ENCODE assay signal across 8 cellular contexts in the genomic region with DNA sequence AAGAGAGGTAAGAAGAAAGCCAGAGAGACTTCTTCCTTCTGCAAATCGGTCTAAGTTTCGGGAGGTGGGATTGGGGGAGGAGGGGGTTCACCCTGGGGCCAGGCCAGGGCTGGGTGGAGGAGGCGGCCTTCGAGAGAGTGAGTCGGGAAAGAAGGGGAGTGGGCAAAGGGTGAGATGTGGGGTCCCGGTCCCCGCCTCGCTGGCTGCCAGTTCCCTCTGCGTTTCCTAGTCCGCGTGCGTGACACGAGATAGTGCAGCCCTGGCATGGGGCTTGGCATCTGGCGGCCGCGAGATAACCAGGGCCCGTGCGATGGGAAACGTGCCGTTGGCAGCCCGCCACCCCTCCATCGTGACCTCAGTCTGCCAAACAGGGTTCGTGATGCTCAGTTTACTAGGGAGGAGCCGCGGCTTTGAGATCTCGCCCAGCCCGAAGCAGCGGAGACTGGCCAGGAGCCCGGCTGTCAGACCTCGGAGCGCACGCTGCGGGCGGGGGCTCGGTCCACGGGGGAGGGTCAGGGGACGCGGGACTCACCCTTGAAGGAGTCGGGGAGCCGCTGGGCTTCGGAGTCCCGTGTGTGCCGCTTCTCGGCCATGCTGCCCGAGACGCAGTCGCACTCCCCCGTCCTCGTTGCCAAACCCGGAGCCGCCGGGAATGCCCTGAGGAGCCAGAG. TPM values are rescaled to one million over a fixed set of nuclear protein-coding genes. Genes with fewer than 3 reads are reported as not detected.
DNase-seq lines count a peak whose midpoint lies in the region; ATAC-seq, FAIRE-seq and TF ChIP-seq lines count a peak whose summit lies in the region.

Gene STOM, minus strand, starts transcription at position 656 of the 671 bp plus-strand sequence. Its CDS starts 63 bp downstream, at position 593.

- no peak for TF ChIP-seq CTCF in chondrocyte (IDR thresholded peaks at IDR 0.05)
- TF ChIP-seq CTCF in HepG2 (CRISPR knock-in tag; IDR thresholded peaks at IDR 0.05), result no peak

- 17% methylated on average over 18 of the region's 52 CpGs for WGBS in HepG2 (ENCODE audit: low lambda C conversion rate)

- H3K27ac ChIP-seq in HepG2 (ENCODE audit: extremely low read length, insufficient read depth, low read length), result peak within 1 kb of the TSS; percentile 84

- BruUV-seq in HepG2 (replicated peaks; lab: Mats Ljungman, UMichigan), result TSS peak; percentile 59

- intact Hi-C loops in T-helper 2 cell treated with Interferon-gamma antibody and Interleukin-4, amounts not matched to agents 100 ng/mL and 5 ng/mL, for 36 hours (cut with micrococcal nuclease), result loop anchor here (1.0 to 5.0 kb wide), 6 partner anchors 16 to 1458 kb away; partner anchors contain the start of genes MEGF9, PDCL and RAB14
- intact Hi-C loops in HepG2 (cut with micrococcal nuclease; ENCODE audit: unreplicated experiment), result no loop called here

- no peak for FAIRE-seq in HepG2 (lab: Jason Lieb, UNC)

- H3K4me3 ChIP-seq in HepG2 (replicated peaks in 1 of 3; ENCODE audit: insufficient read depth in 1 of 3, low read depth in 2 of 3, low read length in 3 of 3), result peak within 1 kb of the TSS; percentile 62 to 88 (median 81)

- H4K20me1 ChIP-seq in HepG2 (ENCODE audit: insufficient read depth, low read length), result peaks cover 2% of the 10 kb centered on the region; the same call in 1 of the 2 replicates

- peak within 1 kb of the TSS; percentile 87 for H3K4me2 ChIP-seq in HepG2 (ENCODE audit: low read depth, low read length)

- CTCF ChIA-PET in HepG2 (lab: Yijun Ruan, JAX; ENCODE audit: low intra/inter-chr PET ratio, low total read pairs), result no interaction called here

- H3K9ac ChIP-seq in HepG2 (ENCODE audit: insufficient read depth, low read depth, low read length), result peak within 1 kb of the TSS; percentile 87

- H3K36me3 ChIP-seq in HepG2 (replicated peaks in 1 of 2; ENCODE audit: control insufficient read depth in 1 of 2, insufficient read depth in 2 of 2, low read length in 2 of 2), result peaks cover 0 to 2% of the 10 kb centered on the region in 2 experiments; a peak in 1 of 5 replicates

- peak; percentile 96 to 97 for TF ChIP-seq POLR2A in HepG2 (IDR thresholded peaks at IDR 0.05; ENCODE audit: insufficient read depth in 1 of 2, low read depth in 2 of 2, low read length in 2 of 2)

- H3K9me3 Mint-ChIP-seq in chondrocyte (ENCODE audit: low read depth), result no peaks in the 10 kb centered on the region

- peak; percentile 26; the same call in 1 of the 2 replicates for TF ChIP-seq RAD21 in HepG2 (CRISPR knock-in tag; IDR thresholded peaks at IDR 0.05)

- peak within 1 kb of the TSS; percentile 89 for H3K4me3 Mint-ChIP-seq in chondrocyte (ENCODE audit: unreplicated experiment)

- peak within 1 kb of the TSS; percentile 77 for H3K27ac Mint-ChIP-seq in chondrocyte (ENCODE audit: unreplicated experiment)

- H3K27me3 Mint-ChIP-seq in chondrocyte (ENCODE audit: low read depth), result no peaks in the 10 kb centered on the region

- TF ChIP-seq EP300 in HepG2 (IDR thresholded peaks at IDR 0.05; ENCODE audit: low read depth in 2 of 2, low read length in 2 of 2) (no peak), HepG2 (CRISPR knock-in tag; IDR thresholded peaks at IDR 0.05; ENCODE audit: borderline replicate concordance) (no peak)

- POLR2A ChIA-PET in HepG2 (lab: Yijun Ruan, JAX), result interaction anchor here (1.4 kb wide), 1 partner anchor 48 kb away, joined by 3 read pairs; no protein-coding TSS in a partner anchor

- peaks cover 65% of the 10 kb centered on the region for H3K4me1 Mint-ChIP-seq in chondrocyte (ENCODE audit: low read depth)

- peaks cover 89% of the 10 kb centered on the region for H3K4me1 ChIP-seq in HepG2 (ENCODE audit: insufficient read depth, low read length)

- in situ Hi-C loops in HepG2 (cut with HindIII; ENCODE audit: extremely low pct_ligation_motif_present, low pct_unique_long_range_greater_than_20kb), result loop anchor here (5.0 kb wide), 1 partner anchor 47 kb away; no protein-coding TSS in a partner anchor

- H3K27me3 ChIP-seq in HepG2 (ENCODE audit: control insufficient read depth in 1 of 2, insufficient read depth in 2 of 2, low read length in 2 of 2), result no peaks in the 10 kb centered on the region

- peak; percentile 41 for ATAC-seq in GM19463 (IDR thresholded peaks at IDR 0.05; ENCODE audit: unreplicated experiment)
- peak; percentile 31 for ATAC-seq in HG03565 (IDR thresholded peaks at IDR 0.05; ENCODE audit: unreplicated experiment)
- ATAC-seq in HepG2, result peak; percentile 44

- H3K79me2 ChIP-seq in HepG2 (ENCODE audit: insufficient read depth, low read length), result peaks cover 47% of the 10 kb centered on the region

- H3K9me3 ChIP-seq in HepG2 (ENCODE audit: low read length), result no peaks in the 10 kb centered on the region

- DNase-seq in DMS 273 (lab: John Stamatoyannopoulos, UW; ENCODE audit: unreplicated experiment) (peak; percentile 95), chondrocyte (ENCODE audit: low spot score) (peak; percentile 98), HepG2 (ENCODE audit: low spot score) (peak; percentile 27), NCI-H2081 treated with DMSO at 0.1 percent for 48 hours (lab: John Stamatoyannopoulos, UW) (no peak)
- DNase-seq in stimulated activated CD8-positive, alpha-beta memory T cell treated with anti-CD3 and anti-CD28 coated beads, Interleukin-4, amount 100 ng/mL, for 24 hours (ENCODE audit: low read depth), result peak; percentile 33

- no peaks in the 10 kb centered on the region for H3K36me3 Mint-ChIP-seq in chondrocyte (ENCODE audit: low read depth)

- H2AFZ ChIP-seq in HepG2 (ENCODE audit: low read length), result no peak within 1 kb of the TSS

TF ChIP-seq in HepG2, 621 proteins besides CTCF, POLR2A, EP300 and RAD21 (continues in another document):
- TF ChIP-seq ZNF619 (CRISPR knock-in tag; IDR thresholded peaks at IDR 0.05), result no peak
- 0 out of 2 replicates have a peak, but pooled peaks have one; percentile 83 for TF ChIP-seq ZNF30 (CRISPR knock-in tag; IDR thresholded peaks at IDR 0.05)
- TF ChIP-seq ARNT (IDR thresholded peaks at IDR 0.05), result no peak
- TF ChIP-seq U2AF1 (optimal IDR thresholded peaks at IDR 0.05; ENCODE audit: low read depth, low read length), result no peak

RNA-seq across cellular contexts. Expression of gene STOM, which starts in this region (rescaled TPM):
- total RNA-seq in T-helper 2 cell treated with Interferon-gamma antibody and Interleukin-4, amounts not matched to agents 100 ng/mL and 5 ng/mL, for 36 hours, result 23.3 and 25.7 TPM in 2 replicates
- total RNA-seq in chondrocyte (46.5 to 83.6 TPM (median 82.2 TPM) in 3 replicates), HepG2 (2016; rRNA removed; fragmentation: Illumina TruSeq; extraction: Trizol) (26.0 and 43.6 TPM in 2 replicates)
- total RNA-seq in HepG2 (2016; cell fraction: cytosol; rRNA removed; fragmentation: Illumina TruSeq; extraction: Trizol; ENCODE audit: low read depth), result 3.9 and 6.1 TPM in 2 replicates
- 25.0 and 46.7 TPM in 2 replicates for total RNA-seq in HepG2 (2016; cell fraction: insoluble cytoplasmic fraction; rRNA removed; fragmentation: Illumina TruSeq; extraction: Trizol)
- total RNA-seq in HepG2 (2016; cell fraction: membrane; rRNA removed; fragmentation: Illumina TruSeq; extraction: Trizol), result 13.4 and 15.9 TPM in 2 replicates
- total RNA-seq in HepG2 (2016; cell fraction: nucleus; rRNA removed; fragmentation: Illumina TruSeq; extraction: Trizol), result 41.3 and 43.8 TPM in 2 replicates
- polyA plus RNA-seq in HepG2 (2011; rRNA removed), result 165 and 166 TPM in 2 replicates
- 92.7 and 157 TPM in 2 replicates for polyA plus RNA-seq in HepG2 (2011; cell fraction: cytosol; rRNA removed)
- 23.0 and 39.1 TPM in 2 replicates for polyA plus RNA-seq in HepG2 (2011; cell fraction: nucleus; rRNA removed)
- polyA plus RNA-seq in HepG2 (2012), result 133 and 173 TPM in 2 replicates
- polyA plus RNA-seq in HepG2 (2016; cell fraction: cytosol; fragmentation: Illumina TruSeq; extraction: Trizol; ENCODE audit: low read depth), result 3.2 and 4.0 TPM in 2 replicates
- polyA plus RNA-seq in HepG2 (2016; cell fraction: insoluble cytoplasmic fraction; fragmentation: Illumina TruSeq; extraction: Trizol; ENCODE audit: low read depth), result 31.1 and 33.2 TPM in 2 replicates
- 7.2 and 8.6 TPM in 2 replicates for polyA plus RNA-seq in HepG2 (2016; cell fraction: membrane; fragmentation: Illumina TruSeq; extraction: Trizol; ENCODE audit: low read depth)
- polyA plus RNA-seq in HepG2 (2016; cell fraction: nucleus; fragmentation: Illumina TruSeq; extraction: Trizol; ENCODE audit: insufficient read depth, low read depth), result 64.0 and 71.6 TPM in 2 replicates
- 94.3 and 94.7 TPM in 2 replicates for polyA minus RNA-seq in HepG2 (2011; rRNA and poly(A)+ RNA removed; ENCODE audit: low replicate concordance)
- 96.8 and 115 TPM in 2 replicates for polyA minus RNA-seq in HepG2 (2011; cell fraction: cytosol; rRNA and poly(A)+ RNA removed)
- 47.3 and 69.9 TPM in 2 replicates for polyA minus RNA-seq in HepG2 (2011; cell fraction: nucleus; rRNA and poly(A)+ RNA removed)
